Comparison of ENCODE assay signal across 8 cellular contexts in genomic region chr14:67819563-67820411, GRCh38. TPM values are rescaled to one million over a fixed set of nuclear protein-coding genes. Genes with fewer than 3 reads are reported as not detected.
DNase-seq lines count a peak whose midpoint lies in the region; ATAC-seq and TF ChIP-seq lines count a peak whose summit lies in the region.

Gene RAD51B, plus strand, starts transcription at chr14:67819779.

- no peaks in the 10 kb centered on the region for H3K9me3 ChIP-seq in Panc1 (ENCODE audit: control insufficient read depth, insufficient read depth, low read depth, low read length)
- H3K9me3 ChIP-seq in esophagus muscularis mucosa: no peaks in the 10 kb centered on the region
- H3K9me3 ChIP-seq in muscle layer of colon (ENCODE audit: low read length): no peaks in the 10 kb centered on the region

- BruUV-seq in Panc1 (replicated peaks; lab: Mats Ljungman, UMichigan): TSS peak; percentile 85

- peak within 1 kb of the TSS; percentile 99 for H3K27ac Mint-ChIP-seq in activated T-cell treated with anti-CD3 and anti-CD28 coated beads, Interleukin-2, amount 50 U/mL, for 24 hours

- CTCF ChIA-PET in Panc1 (lab: Charles Lee): no interaction called here

- no peaks in the 10 kb centered on the region for H3K9me3 Mint-ChIP-seq in activated T-cell treated with anti-CD3 and anti-CD28 coated beads, Interleukin-2, amount 50 U/mL, for 24 hours

- no peak for TF ChIP-seq EP300 in esophagus muscularis mucosa (IDR thresholded peaks at IDR 0.05)

- peak; percentile 50 for ATAC-seq in GM21576 (IDR thresholded peaks at IDR 0.05; ENCODE audit: unreplicated experiment)
- peak; percentile 86 for ATAC-seq in Panc1

- TF ChIP-seq POLR2A in esophagus muscularis mucosa (IDR thresholded peaks at IDR 0.05; ENCODE audit: low read depth): no peak

- WGBS in esophagus muscularis mucosa: 1% methylated on average over 30 of the region's 30 CpGs

- peaks cover 44% of the 10 kb centered on the region for H3K4me1 Mint-ChIP-seq in activated T-cell treated with anti-CD3 and anti-CD28 coated beads, Interleukin-2, amount 50 U/mL, for 24 hours (ENCODE audit: low read depth)

- H3K27me3 Mint-ChIP-seq in activated T-cell treated with anti-CD3 and anti-CD28 coated beads, Interleukin-2, amount 50 U/mL, for 24 hours: no peaks in the 10 kb centered on the region

- peak within 1 kb of the TSS; percentile 99 for H3K4me3 Mint-ChIP-seq in activated T-cell treated with anti-CD3 and anti-CD28 coated beads, Interleukin-2, amount 50 U/mL, for 24 hours

- H3K27me3 ChIP-seq in Panc1 (ENCODE audit: control insufficient read depth, insufficient read depth, low read length) (no peaks in the 10 kb centered on the region), esophagus muscularis mucosa (no peaks in the 10 kb centered on the region), muscle layer of colon (ENCODE audit: control insufficient read depth in 1 of 2, insufficient read depth in 2 of 2, low read length in 2 of 2) (no peaks in the 10 kb centered on the region)

- H3K27ac ChIP-seq in Panc1 (ENCODE audit: low read length) (peak within 1 kb of the TSS; percentile 85), esophagus muscularis mucosa (replicated peaks in 1 of 4) (peak within 1 kb of the TSS; percentile 4 to 77 (median 56)), muscle layer of colon (ENCODE audit: low read depth, low read length) (peak within 1 kb of the TSS; percentile 45)

- H3K9ac ChIP-seq in muscle layer of colon (ENCODE audit: low read length): peak within 1 kb of the TSS; percentile 82

- in situ Hi-C loops in KBM-7 (cut with MboI; ENCODE audit: low pct_unique_long_range_greater_than_20kb, low sequenced_read_pairs) (no loop called here), Panc1 (cut with HindIII; ENCODE audit: low pct_unique_long_range_greater_than_20kb, low sequenced_read_pairs) (no loop called here)

- POLR2A ChIA-PET in Panc1 (lab: Charles Lee): no interaction called here

- intact Hi-C loops in Panc1 (cut with micrococcal nuclease; ENCODE audit: unreplicated experiment) (no loop called here), esophagus muscularis mucosa (cut with DNase I) (loop anchor here (10.0 kb wide), 1 partner anchor 1295 kb away; no protein-coding TSS in a partner anchor)

- H3K4me3 ChIP-seq in Panc1 (ENCODE audit: low read depth in 2 of 2, low read length in 2 of 2) (peak within 1 kb of the TSS; percentile 91 to 94), esophagus muscularis mucosa (peak within 1 kb of the TSS; percentile 78 to 89 (median 83)), muscle layer of colon (ENCODE audit: low read depth in 1 of 2, low read length in 2 of 2) (peak within 1 kb of the TSS; percentile 92 to 99)

- peak; percentile 81 for DNase-seq in DMS114 treated with DMSO at 0.1 percent for 48 hours (lab: John Stamatoyannopoulos, UW; ENCODE audit: unreplicated experiment)
- DNase-seq in KBM-7: peak; percentile 89
- DNase-seq in Panc1 (ENCODE audit: low read depth, low spot score): peak; percentile 75
- DNase-seq in activated T-cell treated with anti-CD3 and anti-CD28 coated beads, Interleukin-2, amount 50 U/mL, for 24 hours: peak; percentile 89
- DNase-seq in esophagus muscularis mucosa (ENCODE audit: extremely low spot score): peak; percentile 97
- DNase-seq in stimulated activated CD8-positive, alpha-beta memory T cell treated with anti-CD3 and anti-CD28 coated beads, Interleukin-7, amount 100 ng/mL, for 1 hour (ENCODE audit: low read depth in 2 of 2): peak; percentile 70 to 74

- H3K36me3 ChIP-seq in Panc1 (ENCODE audit: control insufficient read depth, insufficient read depth, low read length): peaks cover 4% of the 10 kb centered on the region; the same call in 1 of the 2 replicates
- no peaks in the 10 kb centered on the region for H3K36me3 ChIP-seq in esophagus muscularis mucosa
- no peaks in the 10 kb centered on the region for H3K36me3 ChIP-seq in muscle layer of colon (ENCODE audit: insufficient read depth, low read length)

- H3K36me3 Mint-ChIP-seq in activated T-cell treated with anti-CD3 and anti-CD28 coated beads, Interleukin-2, amount 50 U/mL, for 24 hours (ENCODE audit: low read depth): peaks cover 33% of the 10 kb centered on the region

- TF ChIP-seq CTCF in Panc1 (IDR thresholded peaks at IDR 0.05) (no peak), esophagus muscularis mucosa (IDR thresholded peaks at IDR 0.05) (no peak)

- H3K4me1 ChIP-seq in Panc1 (ENCODE audit: control insufficient read depth, insufficient read depth, low read length) (peaks cover 6% of the 10 kb centered on the region; the same call in 1 of the 2 replicates), esophagus muscularis mucosa (peaks cover 16 to 36% (median 31%) of the 10 kb centered on the region in 4 donors), muscle layer of colon (ENCODE audit: insufficient read depth, low read length) (peaks cover 24% of the 10 kb centered on the region)

RNA-seq across cellular contexts. Expression of gene RAD51B, which starts in this region (rescaled TPM):
- total RNA-seq in Panc1 (2021; ENCODE audit: unreplicated experiment): 8.5 TPM
- 3.5 TPM for polyA plus RNA-seq in Panc1 (2012; ENCODE audit: insufficient read length)
- total RNA-seq in esophagus muscularis mucosa: 10 to 100 TPM in 1 of 4 donors, 1 to 10 TPM in 3; 2.8 to 11.1 (median 5.1) TPM

Comparison
In these comparisons a context has a peak if more than half of its experiments do, and no peak if none do; other contexts are left out.
1. Peak in every context shown above with its lines: DNase-seq, ATAC-seq, H3K4me3 ChIP-seq and H3K27ac ChIP-seq.